21 cellular contexts compared by ENCODE assay signal in the genomic region with DNA sequence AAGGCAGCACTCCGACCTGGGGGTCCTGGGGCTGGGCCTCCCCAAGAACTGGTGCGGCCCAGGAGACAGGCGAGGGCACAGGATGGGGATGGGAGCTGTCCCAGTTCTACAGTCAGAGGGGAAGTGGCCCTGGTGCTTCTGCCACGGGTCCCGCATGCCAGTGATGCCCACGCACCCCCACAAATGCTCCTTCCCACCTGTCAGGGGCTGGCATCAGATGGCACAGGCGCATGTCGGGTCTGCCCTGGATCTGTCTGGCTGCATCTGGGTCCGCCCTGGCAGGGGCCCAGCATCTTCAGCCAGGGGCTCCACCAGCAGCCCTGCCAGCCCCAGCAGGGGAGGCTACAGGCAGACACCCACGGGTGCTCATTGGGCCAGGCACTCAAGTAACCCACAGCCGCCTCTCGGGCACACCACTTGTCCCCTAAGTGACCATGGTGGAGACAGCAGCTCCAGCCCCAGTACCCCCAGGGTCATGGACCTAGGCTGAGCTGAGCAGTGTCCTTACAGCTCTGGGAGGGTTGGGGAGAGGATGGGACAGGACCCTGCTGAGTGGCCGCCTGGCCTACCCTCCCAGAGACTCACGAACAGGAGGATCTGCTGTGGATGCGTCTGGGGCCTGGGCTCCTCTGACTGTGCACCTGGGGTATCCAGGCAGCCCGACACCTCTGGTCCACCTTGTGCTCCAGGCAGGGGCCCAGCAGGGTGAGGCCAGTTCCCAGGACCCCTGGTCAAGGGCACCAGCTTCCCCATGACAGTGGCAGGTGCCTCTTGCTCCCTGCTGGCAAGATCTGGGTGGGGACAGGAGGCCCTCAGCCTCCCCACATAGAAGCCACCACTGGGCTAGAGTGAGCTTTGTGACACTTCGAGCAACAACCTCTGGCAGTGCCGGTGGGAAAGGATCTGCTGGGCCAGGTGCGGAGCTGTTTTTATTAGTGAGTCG. TPM values are rescaled to one million over a fixed set of nuclear protein-coding genes. Genes with fewer than 3 reads are reported as not detected.
DNase-seq lines count a peak whose midpoint lies in the region; ATAC-seq, FAIRE-seq and TF ChIP-seq lines count a peak whose summit lies in the region.
"Had no signal": no experiment of that assay in that cellular context is flagged by ENCODE, and none has a peak within 500 bp of the region (broad histone marks: within the 10 kb centered on the region; RNA-seq: fewer than 3 reads in every experiment).

No MANE protein-coding gene starts in this region.

- H3K36me3 ChIP-seq in hepatocyte (replicated peaks; ENCODE audit: insufficient read depth, low read depth): no peaks in the 10 kb centered on the region

- H3K27me3 ChIP-seq in hepatocyte: no peaks in the 10 kb centered on the region
- H3K27me3 ChIP-seq: Peyer's patch had no signal

- no TSS peak for BruUV-seq in Calu3 (replicated peaks; lab: Mats Ljungman, UMichigan)

- H3K9me3 Mint-ChIP-seq in Calu3 (ENCODE audit: low read depth, unreplicated experiment): no peaks in the 10 kb centered on the region

- FAIRE-seq in H54 (lab: Jason Lieb, UNC): no peak
- FAIRE-seq: GM12891, GM18507, H1 had no signal

- H3K4me1 Mint-ChIP-seq in Calu3 (ENCODE audit: low read depth, unreplicated experiment): no peaks in the 10 kb centered on the region

- intact Hi-C loops in left cardiac atrium (cut with DNase I): no loop called here
- intact Hi-C loops in left ventricle myocardium superior (cut with micrococcal nuclease): no loop called here
- intact Hi-C loops in Calu3 (cut with micrococcal nuclease; ENCODE audit: unreplicated experiment): no loop called here

- H3K27ac Mint-ChIP-seq in Calu3 (ENCODE audit: unreplicated experiment): no peak overlapping the region

- no peaks in the 10 kb centered on the region for H3K9me3 ChIP-seq in hepatocyte (ENCODE audit: low read depth)
- H3K9me3 ChIP-seq: Peyer's patch had no signal

- H4K20me1 ChIP-seq in hepatocyte (ENCODE audit: insufficient read depth, poor library complexity, severe bottlenecking): no peaks in the 10 kb centered on the region

- H3K9me2 ChIP-seq in hepatocyte (replicated peaks; ENCODE audit: insufficient read depth): no peaks in the 10 kb centered on the region

- H3K36me3 Mint-ChIP-seq in Calu3 (ENCODE audit: insufficient read depth, unreplicated experiment): peaks cover 22% of the 10 kb centered on the region

- H3K4me2 ChIP-seq in hepatocyte: no peak overlapping the region

- CTCF ChIA-PET in Calu3 (lab: Charles Lee): no interaction called here

- TF ChIP-seq CTCF in VCaP (conservative IDR thresholded peaks at IDR 0.05) (no peak), hepatocyte (IDR thresholded peaks at IDR 0.05; ENCODE audit: poor library complexity) (no peak), Calu3 (IDR thresholded peaks at IDR 0.05; ENCODE audit: unreplicated experiment) (no peak)

- H3K27ac ChIP-seq in VCaP (peak overlapping the region; percentile 44), hepatocyte (no peak overlapping the region), temporal lobe (ENCODE audit: low read depth, low read length) (peak overlapping the region; percentile 51)
- H3K27ac ChIP-seq: Peyer's patch, SK-N-MC had no signal

- no peak overlapping the region for H3K4me3 ChIP-seq in hepatocyte
- H3K4me3 ChIP-seq: Peyer's patch, SK-N-MC had no signal

- H2AFZ ChIP-seq in hepatocyte: no peak overlapping the region

- TF ChIP-seq POLR2A in H54 (IDR thresholded peaks at IDR 0.05; ENCODE audit: low read depth, low read length): no peak

- WGBS in hepatocyte (ENCODE audit: low lambda C conversion rate, missing lambda C conversion rate): 86% methylated on average over 20 of the region's 20 CpGs

- H3K79me2 ChIP-seq in hepatocyte: no peaks in the 10 kb centered on the region

- no peak overlapping the region for H3K4me3 Mint-ChIP-seq in Calu3 (ENCODE audit: low read depth, unreplicated experiment)

- ATAC-seq in left cardiac atrium: no peak
- no peak for ATAC-seq in left ventricle myocardium superior

- peak; percentile 13 for DNase-seq in left cardiac atrium
- DNase-seq in left ventricle myocardium superior: no peak
- DNase-seq in hepatocyte (ENCODE audit: low spot score): peak; percentile 2
- DNase-seq in H54 (ENCODE audit: insufficient read length, low spot score): no peak
- no peak for DNase-seq in Calu3
- no peak for DNase-seq in A172 (ENCODE audit: low spot score)
- DNase-seq: AML-193; DMS153; Karpas-422; NCI-H1417 treated with DMSO at 0.1 percent for 48 hours; NCI-H2029; NK-92 treated with Interleukin-12 subunit alpha and Interleukin-12 subunit beta, amount 100 ng/mL, for 24 hours; Peyer's patch; Right ventricle myocardium superior had no signal

- H3K4me1 ChIP-seq in hepatocyte (ENCODE audit: insufficient read depth): peaks cover 33% of the 10 kb centered on the region

- no peaks in the 10 kb centered on the region for H3K27me3 Mint-ChIP-seq in Calu3 (ENCODE audit: unreplicated experiment)

RNA-seq across cellular contexts. Expression of a gene that starts 5.4 kb away (rescaled TPM):
- 10 to 100 TPM; 25.4 to 35.9 TPM for total RNA-seq in left cardiac atrium
- total RNA-seq in left ventricle myocardium superior: 15.3 TPM
- 21.0 and 33.6 TPM in 2 replicates for total RNA-seq in hepatocyte
- 116 and 118 TPM in 2 replicates for polyA plus RNA-seq in hepatocyte
- total RNA-seq in temporal lobe: not detected
- 2.7 and 4.2 TPM in 2 replicates for total RNA-seq in Calu3 (2022)
- total RNA-seq in A172 (2014; rRNA removed; shearing (Covaris generic)): not detected in 2 replicates
- total RNA-seq: MCF 10A, Peyer's patch had no signal

RNA-seq across cellular contexts. Expression of a gene that starts 18.4 kb away (rescaled TPM):
- total RNA-seq in left cardiac atrium (10 to 100 TPM; 41.4 to 43.4 TPM), left ventricle myocardium superior (57.5 TPM), hepatocyte (27.3 and 36.2 TPM in 2 replicates), temporal lobe (27.8 TPM), Calu3 (2022) (35.8 and 38.1 TPM in 2 replicates)
- polyA plus RNA-seq in hepatocyte: 37.4 and 38.8 TPM in 2 replicates
- 26.4 and 29.8 TPM in 2 replicates for total RNA-seq in A172 (2014; rRNA removed; shearing (Covaris generic))

RNA-seq across cellular contexts. Expression of a gene that starts 25.7 kb away (rescaled TPM):
- total RNA-seq in left cardiac atrium: not detected
- not detected for total RNA-seq in left ventricle myocardium superior
- 0.17 and 0.72 TPM in 2 replicates for total RNA-seq in hepatocyte
- polyA plus RNA-seq in hepatocyte: 0.59 and 0.73 TPM in 2 replicates
- total RNA-seq in temporal lobe: not detected
- total RNA-seq in Calu3 (2022): not detected in 2 replicates
- total RNA-seq in A172 (2014; rRNA removed; shearing (Covaris generic)): not detected in 2 replicates
- total RNA-seq: H1, MCF 10A, Peyer's patch, Right ventricle myocardium superior had no signal

Comparison
In these comparisons a context has a peak if more than half of its experiments do, and no peak if none do; other contexts are left out.
1. DNase-seq: peak in left cardiac atrium (single experiment) and hepatocyte (single experiment); none in left ventricle myocardium superior (single experiment), H54 (single experiment), Calu3 (single experiment) and A172 (single experiment).